In the genomic region with DNA sequence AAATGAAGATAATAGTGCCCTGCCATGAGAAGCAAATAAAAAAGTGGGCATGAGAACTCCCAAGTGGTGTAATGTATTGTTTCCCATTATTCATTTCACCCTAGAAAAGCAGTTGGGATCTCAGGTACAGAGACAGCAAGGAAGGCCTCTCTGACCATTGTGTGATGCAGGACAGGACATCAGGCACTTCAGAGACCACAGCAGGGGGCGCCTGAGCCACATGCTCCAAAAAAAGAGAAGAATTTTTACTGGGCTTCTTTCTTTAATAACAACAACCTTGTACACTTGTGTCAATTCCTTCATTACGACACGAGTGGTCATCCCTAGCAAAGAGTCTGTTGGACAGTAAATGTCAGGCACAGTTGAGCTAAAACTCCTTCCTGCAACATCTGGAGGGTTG, we compare ENCODE assay signal across 17 cellular contexts.
DNase-seq lines count a peak whose midpoint lies in the region; ATAC-seq and TF ChIP-seq lines count a peak whose summit lies in the region.
"Had no signal": no experiment of that assay in that cellular context is flagged by ENCODE, and none has a peak within 500 bp of the region (broad histone marks: within the 10 kb centered on the region; RNA-seq: fewer than 3 reads in every experiment).

No MANE protein-coding gene starts in this region.

- no peak overlapping the region for H3K4me3 ChIP-seq in epithelial cell of proximal tubule (ENCODE audit: low read depth, low read length)
- no peak overlapping the region for H3K4me3 ChIP-seq in left lung
- H3K4me3 ChIP-seq: right atrium auricular region, thoracic aorta had no signal

- ATAC-seq in activated CD8-positive, alpha-beta T cell treated with anti-CD3 and anti-CD28 coated beads for 36 hours = no peak
- ATAC-seq in activated CD8-positive, alpha-beta T cell treated with anti-CD3 and anti-CD28 coated beads, Interleukin-2, amount 10 ng/mL, durations not matched to agents 7 days and 5 days = no peak
- no peak for ATAC-seq in left lung

- H3K9me3 ChIP-seq in left lung = no peaks in the 10 kb centered on the region
- H3K9me3 ChIP-seq: right atrium auricular region, thoracic aorta had no signal

- no peak for TF ChIP-seq CTCF in activated CD8-positive, alpha-beta T cell treated with anti-CD3 and anti-CD28 coated beads for 36 hours (IDR thresholded peaks at IDR 0.05)
- peak; percentile 39 for TF ChIP-seq CTCF in epithelial cell of proximal tubule (conservative IDR thresholded peaks at IDR 0.05; ENCODE audit: low read depth, low read length)
- peak; percentile 49 for TF ChIP-seq CTCF in type B pancreatic cell (conservative IDR thresholded peaks at IDR 0.05)
- no peak for TF ChIP-seq CTCF in left lung (IDR thresholded peaks at IDR 0.05)

- H3K27ac ChIP-seq in left lung = no peak overlapping the region
- H3K27ac ChIP-seq: right atrium auricular region, thoracic aorta had no signal

- H3K4me1 ChIP-seq in left lung = no peaks in the 10 kb centered on the region
- H3K4me1 ChIP-seq: right atrium auricular region had no signal

- H3K4me3 Mint-ChIP-seq in activated CD8-positive, alpha-beta T cell treated with anti-CD3 and anti-CD28 coated beads for 36 hours = no peak overlapping the region
- H3K4me3 Mint-ChIP-seq in activated CD8-positive, alpha-beta T cell treated with anti-CD3 and anti-CD28 coated beads, Interleukin-2, amount 10 ng/mL, durations not matched to agents 7 days and 5 days = no peak overlapping the region
- H3K4me3 Mint-ChIP-seq in type B pancreatic cell = no peak overlapping the region
- H3K4me3 Mint-ChIP-seq: activated naive CD8-positive, alpha-beta T cell had no signal

- CTCF ChIA-PET in activated CD8-positive, alpha-beta T cell treated with anti-CD3 and anti-CD28 coated beads for 36 hours (lab: Charles Lee) = no interaction called here
- CTCF ChIA-PET in activated CD8-positive, alpha-beta T cell treated with anti-CD3 and anti-CD28 coated beads, Interleukin-2, amount 10 ng/mL, durations not matched to agents 7 days and 5 days (lab: Charles Lee) = interaction anchor here (0.6 kb wide), 1 partner anchor 409 kb away, joined by 3 read pairs; no protein-coding TSS in a partner anchor

- intact Hi-C loops in activated CD8-positive, alpha-beta T cell treated with anti-CD3 and anti-CD28 coated beads for 36 hours (cut with micrococcal nuclease) = no loop called here
- intact Hi-C loops in left lung (cut with DNase I) = no loop called here

- peaks cover 2% of the 10 kb centered on the region for H3K27me3 Mint-ChIP-seq in activated CD8-positive, alpha-beta T cell treated with anti-CD3 and anti-CD28 coated beads for 36 hours
- H3K27me3 Mint-ChIP-seq in activated CD8-positive, alpha-beta T cell treated with anti-CD3 and anti-CD28 coated beads, Interleukin-2, amount 10 ng/mL, durations not matched to agents 7 days and 5 days (ENCODE audit: low read depth) = no peaks in the 10 kb centered on the region
- peaks cover 3% of the 10 kb centered on the region for H3K27me3 Mint-ChIP-seq in type B pancreatic cell
- H3K27me3 Mint-ChIP-seq: activated naive CD8-positive, alpha-beta T cell had no signal

- no peaks in the 10 kb centered on the region for H3K27me3 ChIP-seq in left lung
- H3K27me3 ChIP-seq: right atrium auricular region had no signal

- no peaks in the 10 kb centered on the region for H3K36me3 ChIP-seq in left lung
- H3K36me3 ChIP-seq: right atrium auricular region, thoracic aorta had no signal

- H3K9me3 Mint-ChIP-seq in activated CD8-positive, alpha-beta T cell treated with anti-CD3 and anti-CD28 coated beads for 36 hours = no peaks in the 10 kb centered on the region
- no peaks in the 10 kb centered on the region for H3K9me3 Mint-ChIP-seq in activated CD8-positive, alpha-beta T cell treated with anti-CD3 and anti-CD28 coated beads, Interleukin-2, amount 10 ng/mL, durations not matched to agents 7 days and 5 days (ENCODE audit: insufficient read depth)
- H3K9me3 Mint-ChIP-seq in type B pancreatic cell = no peaks in the 10 kb centered on the region

- H3K36me3 Mint-ChIP-seq in activated CD8-positive, alpha-beta T cell treated with anti-CD3 and anti-CD28 coated beads for 36 hours (ENCODE audit: low read depth) = no peaks in the 10 kb centered on the region
- no peaks in the 10 kb centered on the region for H3K36me3 Mint-ChIP-seq in activated CD8-positive, alpha-beta T cell treated with anti-CD3 and anti-CD28 coated beads, Interleukin-2, amount 10 ng/mL, durations not matched to agents 7 days and 5 days (ENCODE audit: low read depth)
- no peaks in the 10 kb centered on the region for H3K36me3 Mint-ChIP-seq in type B pancreatic cell
- H3K36me3 Mint-ChIP-seq: activated naive CD8-positive, alpha-beta T cell had no signal

- POLR2A ChIA-PET in activated CD8-positive, alpha-beta T cell treated with anti-CD3 and anti-CD28 coated beads for 36 hours (lab: Charles Lee) = no interaction called here
- POLR2A ChIA-PET in activated CD8-positive, alpha-beta T cell treated with anti-CD3 and anti-CD28 coated beads, Interleukin-2, amount 10 ng/mL, durations not matched to agents 7 days and 5 days (lab: Charles Lee) = no interaction called here

- DNase-seq in activated CD8-positive, alpha-beta T cell treated with anti-CD3 and anti-CD28 coated beads for 36 hours = peak; percentile 2
- no peak for DNase-seq in activated CD8-positive, alpha-beta T cell treated with anti-CD3 and anti-CD28 coated beads, Interleukin-2, amount 10 ng/mL, durations not matched to agents 7 days and 5 days
- DNase-seq in NCI-H526 (lab: John Stamatoyannopoulos, UW) (peak; percentile 6 to 48), epithelial cell of proximal tubule (ENCODE audit: low read depth) (no peak), type B pancreatic cell (ENCODE audit: extremely low spot score, unreplicated experiment) (no peak), NCI-H128 (lab: John Stamatoyannopoulos, UW; ENCODE audit: unreplicated experiment) (no peak), NCI-H2171 treated with DMSO at 0.1 percent for 48 hours (lab: John Stamatoyannopoulos, UW) (no peak), left lung (no peak)
- DNase-seq: ACHN; foreskin fibroblast; mesenchymal stem cell; NCI-H1048; stimulated activated CD4-positive, alpha-beta T cell treated with anti-CD3 and anti-CD28 coated beads, Interleukin-2, amount 100 ng/mL, for 48 hours; stimulated activated CD8-positive, alpha-beta memory T cell treated with anti-CD3 and anti-CD28 coated beads, Interleukin-4, amount 100 ng/mL, for 48 hours had no signal

- no peaks in the 10 kb centered on the region for H3K4me1 Mint-ChIP-seq in activated CD8-positive, alpha-beta T cell treated with anti-CD3 and anti-CD28 coated beads for 36 hours (ENCODE audit: low read depth)
- H3K4me1 Mint-ChIP-seq in activated CD8-positive, alpha-beta T cell treated with anti-CD3 and anti-CD28 coated beads, Interleukin-2, amount 10 ng/mL, durations not matched to agents 7 days and 5 days (ENCODE audit: low read depth) = no peaks in the 10 kb centered on the region
- H3K4me1 Mint-ChIP-seq in type B pancreatic cell (ENCODE audit: unreplicated experiment) = no peaks in the 10 kb centered on the region

- H3K27ac Mint-ChIP-seq in activated CD8-positive, alpha-beta T cell treated with anti-CD3 and anti-CD28 coated beads for 36 hours = no peak overlapping the region
- no peak overlapping the region for H3K27ac Mint-ChIP-seq in activated CD8-positive, alpha-beta T cell treated with anti-CD3 and anti-CD28 coated beads, Interleukin-2, amount 10 ng/mL, durations not matched to agents 7 days and 5 days
- H3K27ac Mint-ChIP-seq in type B pancreatic cell = no peak overlapping the region
- H3K27ac Mint-ChIP-seq: activated naive CD8-positive, alpha-beta T cell had no signal

Comparison
In these comparisons a context has a peak if more than half of its experiments do, and no peak if none do; other contexts are left out.
1. DNase-seq: peak in activated CD8-positive, alpha-beta T cell treated with anti-CD3 and anti-CD28 coated beads for 36 hours (single experiment) and NCI-H526 (2 of 2); none in activated CD8-positive, alpha-beta T cell treated with anti-CD3 and anti-CD28 coated beads, Interleukin-2, amount 10 ng/mL, durations not matched to agents 7 days and 5 days (single experiment), epithelial cell of proximal tubule (single experiment), type B pancreatic cell (single experiment), NCI-H128 (single experiment), NCI-H2171 treated with DMSO at 0.1 percent for 48 hours (single experiment) and left lung (0 of 2).
2. CTCF ChIP-seq: peak in epithelial cell of proximal tubule (single experiment) and type B pancreatic cell (single experiment); none in activated CD8-positive, alpha-beta T cell treated with anti-CD3 and anti-CD28 coated beads for 36 hours (single experiment) and left lung (0 of 2).